ENCODE assay signal across 9 cellular contexts in genomic region chr2:221555511-221555845, GRCh38. TPM values are rescaled to one million over a fixed set of nuclear protein-coding genes. Genes with fewer than 3 reads are reported as not detected.
A peak's percentile ranks its signal among the peaks of the same experiment; 100 is the strongest.
DNase-seq lines count a peak whose midpoint lies in the region; ATAC-seq and TF ChIP-seq lines count a peak whose summit lies in the region.
"Had no signal": no experiment of that assay in that cellular context is flagged by ENCODE, and none has a peak within 500 bp of the region (broad histone marks: within the 10 kb centered on the region; RNA-seq: fewer than 3 reads in every experiment).

No MANE protein-coding gene starts in this region.

- TF ChIP-seq CTCF in osteoblast (IDR thresholded peaks at IDR 0.05; ENCODE audit: extremely low read depth, low read depth, low read length) (no peak), mucosa of descending colon (IDR thresholded peaks at IDR 0.05) (no peak), smooth muscle cell (IDR thresholded peaks at IDR 0.05; ENCODE audit: borderline replicate concordance, insufficient read depth, poor library complexity, severe bottlenecking) (no peak)

- no peaks in the 10 kb centered on the region for H4K20me1 ChIP-seq in osteoblast (ENCODE audit: insufficient read depth, low read length)
- no peaks in the 10 kb centered on the region for H4K20me1 ChIP-seq in smooth muscle cell (ENCODE audit: low read depth)

- no peaks in the 10 kb centered on the region for H3K9me3 Mint-ChIP-seq in activated naive CD4-positive, alpha-beta T cell treated with anti-CD3 and anti-CD28 coated beads for 36 hours
- no peaks in the 10 kb centered on the region for H3K9me3 Mint-ChIP-seq in IgD-negative memory B cell

- intact Hi-C loops in activated naive CD4-positive, alpha-beta T cell treated with anti-CD3 and anti-CD28 coated beads for 36 hours (cut with micrococcal nuclease), result loop anchor here (1.0 kb wide), 2 partner anchors 9 to 37 kb away; no protein-coding TSS in a partner anchor
- intact Hi-C loops in mucosa of descending colon (cut with DNase I, micrococcal nuclease), result no loop called here

- CTCF ChIA-PET in activated naive CD4-positive, alpha-beta T cell treated with anti-CD3 and anti-CD28 coated beads for 36 hours (lab: Charles Lee), result no interaction called here

- H3K27me3 ChIP-seq in osteoblast (ENCODE audit: insufficient read depth, low read length) (no peaks in the 10 kb centered on the region), smooth muscle cell (ENCODE audit: low read depth) (peaks cover 5% of the 10 kb centered on the region)

- H3F3A ChIP-seq in smooth muscle cell (ENCODE audit: low read depth), result no peaks in the 10 kb centered on the region

- H3K27ac ChIP-seq in osteoblast (ENCODE audit: low read depth, low read length), result no peak overlapping the region
- H3K27ac ChIP-seq in smooth muscle cell (ENCODE audit: low read depth), result no peak overlapping the region

- no peak for DNase-seq in activated naive CD4-positive, alpha-beta T cell treated with anti-CD3 and anti-CD28 coated beads for 36 hours
- no peak for DNase-seq in activated naive CD4-positive, alpha-beta T cell (lab: John Stamatoyannopoulos, UW)
- DNase-seq in osteoblast (ENCODE audit: insufficient read length, low spot score, missing footprints) (no peak), mucosa of descending colon (no peak), smooth muscle cell (lab: John Stamatoyannopoulos, UW; ENCODE audit: unreplicated experiment) (no peak), NCI-H748 treated with DMSO at 0.1 percent for 48 hours (lab: John Stamatoyannopoulos, UW) (no peak)

- H2AFZ ChIP-seq in osteoblast (ENCODE audit: low read length) (peak overlapping the region; percentile 17), smooth muscle cell (ENCODE audit: low read depth) (no peak overlapping the region)

- no peak overlapping the region for H3K4me2 ChIP-seq in osteoblast (ENCODE audit: insufficient read depth, low read length)
- H3K4me2 ChIP-seq in smooth muscle cell, result no peak overlapping the region

- H3K36me3 Mint-ChIP-seq in activated naive CD4-positive, alpha-beta T cell treated with anti-CD3 and anti-CD28 coated beads for 36 hours (ENCODE audit: low read depth), result peaks cover 2% of the 10 kb centered on the region
- H3K36me3 Mint-ChIP-seq in IgD-negative memory B cell, result peaks cover 3% of the 10 kb centered on the region

- ATAC-seq in HG02623 (IDR thresholded peaks at IDR 0.05; ENCODE audit: unreplicated experiment) (peak; percentile 37), mucosa of descending colon (no peak)
- ATAC-seq: Panc1 had no signal

- H3K27ac Mint-ChIP-seq in activated naive CD4-positive, alpha-beta T cell treated with anti-CD3 and anti-CD28 coated beads for 36 hours, result peak overlapping the region; percentile 46
- H3K27ac Mint-ChIP-seq in IgD-negative memory B cell, result peak overlapping the region; percentile 76 to 92 (median 89)

- H3K9ac ChIP-seq in smooth muscle cell (ENCODE audit: low read depth), result no peak overlapping the region

- H3K9me3 ChIP-seq in osteoblast (ENCODE audit: low read depth, low read length) (no peaks in the 10 kb centered on the region), mucosa of descending colon (no peaks in the 10 kb centered on the region), smooth muscle cell (replicated peaks; ENCODE audit: low read depth) (no peaks in the 10 kb centered on the region)

- WGBS in smooth muscle cell (ENCODE audit: low lambda C conversion rate), result 38% methylated on average over 2 of the region's 2 CpGs

- no peaks in the 10 kb centered on the region for H3K27me3 Mint-ChIP-seq in activated naive CD4-positive, alpha-beta T cell treated with anti-CD3 and anti-CD28 coated beads for 36 hours (ENCODE audit: low read depth)
- no peaks in the 10 kb centered on the region for H3K27me3 Mint-ChIP-seq in IgD-negative memory B cell

- H3K79me2 ChIP-seq in osteoblast (ENCODE audit: insufficient read depth, low read length), result no peaks in the 10 kb centered on the region
- no peaks in the 10 kb centered on the region for H3K79me2 ChIP-seq in smooth muscle cell (ENCODE audit: low read depth)

- no peaks in the 10 kb centered on the region for H3K36me3 ChIP-seq in osteoblast (ENCODE audit: insufficient read depth, low read length)
- no peaks in the 10 kb centered on the region for H3K36me3 ChIP-seq in mucosa of descending colon (ENCODE audit: low read depth)
- no peaks in the 10 kb centered on the region for H3K36me3 ChIP-seq in smooth muscle cell (ENCODE audit: low read depth)

- H3K4me3 ChIP-seq in osteoblast (ENCODE audit: insufficient read depth, low read length) (no peak overlapping the region), mucosa of descending colon (no peak overlapping the region), smooth muscle cell (no peak overlapping the region)

- H3K4me1 ChIP-seq in osteoblast (ENCODE audit: insufficient read depth, low read length) (no peaks in the 10 kb centered on the region), mucosa of descending colon (ENCODE audit: low read depth) (no peaks in the 10 kb centered on the region), smooth muscle cell (ENCODE audit: low read depth) (peaks cover 55% of the 10 kb centered on the region)

- peaks cover 23% of the 10 kb centered on the region for H3K4me1 Mint-ChIP-seq in activated naive CD4-positive, alpha-beta T cell treated with anti-CD3 and anti-CD28 coated beads for 36 hours (ENCODE audit: low read depth)
- peaks cover 58 to 74% (median 59%) of the 10 kb centered on the region in 3 donors for H3K4me1 Mint-ChIP-seq in IgD-negative memory B cell

- H3K4me3 Mint-ChIP-seq in activated naive CD4-positive, alpha-beta T cell treated with anti-CD3 and anti-CD28 coated beads for 36 hours, result peak overlapping the region; percentile 12
- H3K4me3 Mint-ChIP-seq in IgD-negative memory B cell, result peak overlapping the region; percentile 51 to 94 (median 78)

RNA-seq across cellular contexts. Expression of gene EPHA4, which starts 16.6 kb away (rescaled TPM):
- total RNA-seq in activated naive CD4-positive, alpha-beta T cell treated with anti-CD3 and anti-CD28 coated beads for 36 hours, result 1 to 10 TPM; 1.3 to 3.0 TPM
- polyA plus RNA-seq in IgD-negative memory B cell (29.3 TPM), smooth muscle cell (2.8 and 9.3 TPM in 2 replicates)
- total RNA-seq in osteoblast (12.7 and 15.9 TPM in 2 replicates), mucosa of descending colon (10 to 100 TPM; 21.4 to 36.8 (median 21.9) TPM), smooth muscle cell (34.1 and 48.3 TPM in 2 replicates)
